1 cellular context compared by ENCODE assay signal in genomic region chr16:85157813-85158701, GRCh38.
TF ChIP-seq lines count a peak whose summit lies in the region.

No MANE protein-coding gene starts in this region.

TF ChIP-seq in IMR-90, 13 proteins besides CTCF, POLR2A, EP300 and RAD21:
- TF ChIP-seq FOS (IDR thresholded peaks at IDR 0.05; ENCODE audit: low read depth, low read length) (no peak), MAFK (IDR thresholded peaks at IDR 0.05; ENCODE audit: low read depth, low read length) (no peak), SMC3 (IDR thresholded peaks at IDR 0.05; ENCODE audit: low read depth, low read length) (no peak), MXI1 (IDR thresholded peaks at IDR 0.05; ENCODE audit: borderline replicate concordance, low read depth, low read length) (no peak), RFX5 (IDR thresholded peaks at IDR 0.05; ENCODE audit: low read depth, low read length) (no peak), CHD1 (IDR thresholded peaks at IDR 0.05; ENCODE audit: low read depth, low read length) (no peak), CEBPB (IDR thresholded peaks at IDR 0.05; ENCODE audit: low read depth, low read length) (no peak), NFE2L2 (IDR thresholded peaks at IDR 0.05; ENCODE audit: low read depth, low read length) (no peak), BHLHE40 (IDR thresholded peaks at IDR 0.05; ENCODE audit: low read depth, low read length) (no peak), MAZ (IDR thresholded peaks at IDR 0.05; ENCODE audit: borderline replicate concordance, low read depth, low read length) (no peak)
- TF ChIP-seq, protein P1, sequence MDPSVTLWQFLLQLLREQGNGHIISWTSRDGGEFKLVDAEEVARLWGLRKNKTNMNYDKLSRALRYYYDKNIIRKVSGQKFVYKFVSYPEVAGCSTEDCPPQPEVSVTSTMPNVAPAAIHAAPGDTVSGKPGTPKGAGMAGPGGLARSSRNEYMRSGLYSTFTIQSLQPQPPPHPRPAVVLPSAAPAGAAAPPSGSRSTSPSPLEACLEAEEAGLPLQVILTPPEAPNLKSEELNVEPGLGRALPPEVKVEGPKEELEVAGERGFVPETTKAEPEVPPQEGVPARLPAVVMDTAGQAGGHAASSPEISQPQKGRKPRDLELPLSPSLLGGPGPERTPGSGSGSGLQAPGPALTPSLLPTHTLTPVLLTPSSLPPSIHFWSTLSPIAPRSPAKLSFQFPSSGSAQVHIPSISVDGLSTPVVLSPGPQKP (IDR thresholded peaks at IDR 0.05; ENCODE audit: borderline replicate concordance, low read depth, low read length) = no peak
